Comparison of ENCODE assay signal across 1 cellular context in the genomic region with DNA sequence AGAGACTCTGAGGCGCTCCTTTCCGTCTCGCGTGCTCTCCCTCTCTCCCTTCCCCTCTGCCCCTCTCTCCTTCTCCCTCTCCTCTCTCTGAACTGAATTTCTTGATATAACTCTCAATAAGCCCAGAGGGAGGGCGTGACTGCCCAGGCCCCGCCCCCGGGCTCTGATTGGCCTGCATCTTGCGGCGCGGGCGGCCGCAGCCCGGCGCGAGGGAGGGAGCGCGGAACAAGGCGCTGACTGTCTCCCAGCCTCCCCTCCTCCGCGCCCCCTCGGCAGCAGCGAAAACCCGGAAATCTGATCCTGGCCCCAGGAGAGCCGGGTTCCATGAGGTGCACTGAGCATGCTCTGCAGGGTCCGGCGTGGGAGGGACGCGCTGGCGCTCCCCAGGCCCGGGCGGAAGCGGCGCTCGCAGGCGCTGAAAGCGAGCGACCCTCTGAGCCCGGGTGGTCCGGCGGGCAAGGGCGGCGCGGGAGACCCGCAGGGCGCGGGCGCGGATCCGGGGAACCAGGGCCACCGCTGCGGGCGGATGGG.
TF ChIP-seq lines count a peak whose summit lies in the region.

Gene PCDH9 (minus strand): TSS at position 94 of the 531 bp plus-strand sequence. CDS start 1,896 bp downstream, outside the sequence.

TF ChIP-seq in HepG2, 621 proteins besides CTCF, POLR2A, EP300 and RAD21 (continued from another document and continues in another):
- no peak for TF ChIP-seq ZHX2 (IDR thresholded peaks at IDR 0.05; ENCODE audit: low read depth)
- no peak for TF ChIP-seq ZHX2 (CRISPR knock-in tag; IDR thresholded peaks at IDR 0.05; ENCODE audit: borderline replicate concordance)
- no peak for TF ChIP-seq TP53 (CRISPR knock-in tag; conservative IDR thresholded peaks at IDR 0.05)
- peak; percentile 73 for TF ChIP-seq XRCC5 (optimal IDR thresholded peaks at IDR 0.05; ENCODE audit: low read length)
- peak; percentile 53; the same call in 1 of the 2 replicates for TF ChIP-seq PHF21A (CRISPR knock-in tag; IDR thresholded peaks at IDR 0.05)
- TF ChIP-seq NFKB2 (CRISPR knock-in tag; IDR thresholded peaks at IDR 0.05; ENCODE audit: borderline replicate concordance) = peak; percentile 32; the same call in 1 of the 2 replicates
- no peak for TF ChIP-seq ZIK1 (CRISPR knock-in tag; IDR thresholded peaks at IDR 0.05; ENCODE audit: borderline replicate concordance, low read depth)
- TF ChIP-seq CHD2 (IDR thresholded peaks at IDR 0.05; ENCODE audit: low read depth, low read length) = no peak
- peak; percentile 74; the same call in 1 of the 2 replicates for TF ChIP-seq ZFY (CRISPR knock-in tag; IDR thresholded peaks at IDR 0.05)
- TF ChIP-seq NKX3-1 (CRISPR knock-in tag; IDR thresholded peaks at IDR 0.05) = peak; percentile 70; the same call in 1 of the 2 replicates
- TF ChIP-seq ZNF577 (CRISPR knock-in tag; IDR thresholded peaks at IDR 0.05; ENCODE audit: borderline replicate concordance, low read depth) = no peak
- TF ChIP-seq ZNF891 (CRISPR knock-in tag; IDR thresholded peaks at IDR 0.05) = no peak
- TF ChIP-seq IRF2 (CRISPR knock-in tag; IDR thresholded peaks at IDR 0.05) = peak; percentile 64
- TF ChIP-seq ZNF232 (CRISPR knock-in tag; IDR thresholded peaks at IDR 0.05; ENCODE audit: borderline replicate concordance) = no peak
- no peak for TF ChIP-seq ZSCAN5A (CRISPR knock-in tag; IDR thresholded peaks at IDR 0.05; ENCODE audit: borderline replicate concordance)
- peak; percentile 34; the same call in 1 of the 2 replicates for TF ChIP-seq ZSCAN21 (CRISPR knock-in tag; IDR thresholded peaks at IDR 0.05; ENCODE audit: borderline replicate concordance)
- TF ChIP-seq ZNF558 (CRISPR knock-in tag; IDR thresholded peaks at IDR 0.05; ENCODE audit: borderline replicate concordance) = no peak
- no peak for TF ChIP-seq ATF1 (CRISPR knock-in tag; IDR thresholded peaks at IDR 0.05)
- TF ChIP-seq ZNF605 (CRISPR knock-in tag; IDR thresholded peaks at IDR 0.05) = no peak
- peak; percentile 72; the same call in 1 of the 2 replicates for TF ChIP-seq ELF3 (CRISPR knock-in tag; IDR thresholded peaks at IDR 0.05)
- TF ChIP-seq MTA1 (CRISPR knock-in tag; IDR thresholded peaks at IDR 0.05; ENCODE audit: borderline replicate concordance) = no peak
- no peak; the same call in 1 of the 2 replicates for TF ChIP-seq WIZ (CRISPR knock-in tag; IDR thresholded peaks at IDR 0.05)
- no peak; the same call in 1 of the 2 replicates for TF ChIP-seq ZNF431 (CRISPR knock-in tag; IDR thresholded peaks at IDR 0.05; ENCODE audit: borderline replicate concordance, low read depth)
- TF ChIP-seq, protein P1, sequence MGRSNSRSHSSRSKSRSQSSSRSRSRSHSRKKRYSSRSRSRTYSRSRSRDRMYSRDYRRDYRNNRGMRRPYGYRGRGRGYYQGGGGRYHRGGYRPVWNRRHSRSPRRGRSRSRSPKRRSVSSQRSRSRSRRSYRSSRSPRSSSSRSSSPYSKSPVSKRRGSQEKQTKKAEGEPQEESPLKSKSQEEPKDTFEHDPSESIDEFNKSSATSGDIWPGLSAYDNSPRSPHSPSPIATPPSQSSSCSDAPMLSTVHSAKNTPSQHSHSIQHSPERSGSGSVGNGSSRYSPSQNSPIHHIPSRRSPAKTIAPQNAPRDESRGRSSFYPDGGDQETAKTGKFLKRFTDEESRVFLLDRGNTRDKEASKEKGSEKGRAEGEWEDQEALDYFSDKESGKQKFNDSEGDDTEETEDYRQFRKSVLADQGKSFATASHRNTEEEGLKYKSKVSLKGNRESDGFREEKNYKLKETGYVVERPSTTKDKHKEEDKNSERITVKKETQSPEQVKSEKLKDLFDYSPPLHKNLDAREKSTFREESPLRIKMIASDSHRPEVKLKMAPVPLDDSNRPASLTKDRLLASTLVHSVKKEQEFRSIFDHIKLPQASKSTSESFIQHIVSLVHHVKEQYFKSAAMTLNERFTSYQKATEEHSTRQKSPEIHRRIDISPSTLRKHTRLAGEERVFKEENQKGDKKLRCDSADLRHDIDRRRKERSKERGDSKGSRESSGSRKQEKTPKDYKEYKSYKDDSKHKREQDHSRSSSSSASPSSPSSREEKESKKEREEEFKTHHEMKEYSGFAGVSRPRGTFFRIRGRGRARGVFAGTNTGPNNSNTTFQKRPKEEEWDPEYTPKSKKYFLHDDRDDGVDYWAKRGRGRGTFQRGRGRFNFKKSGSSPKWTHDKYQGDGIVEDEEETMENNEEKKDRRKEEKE (IDR thresholded peaks at IDR 0.05) = no peak
- no peak for TF ChIP-seq CC2D1A (CRISPR knock-in tag; IDR thresholded peaks at IDR 0.05)
- TF ChIP-seq ZFP36 (IDR thresholded peaks at IDR 0.05; ENCODE audit: borderline replicate concordance, low read depth, low read length, partially characterized antibody) = no peak
- TF ChIP-seq ZNF234 (CRISPR knock-in tag; conservative IDR thresholded peaks at IDR 0.05) = no peak
- no peak for TF ChIP-seq NCOA1 (CRISPR knock-in tag; IDR thresholded peaks at IDR 0.05)
- no peak for TF ChIP-seq CREBL2 (CRISPR knock-in tag; IDR thresholded peaks at IDR 0.05; ENCODE audit: borderline replicate concordance)
- no peak for TF ChIP-seq ZNF251 (CRISPR knock-in tag; IDR thresholded peaks at IDR 0.05)
- no peak for TF ChIP-seq ZSCAN30 (CRISPR knock-in tag; IDR thresholded peaks at IDR 0.05)
- TF ChIP-seq ZFP1 (CRISPR knock-in tag; IDR thresholded peaks at IDR 0.05) = no peak
- no peak; the same call in 1 of the 2 replicates for TF ChIP-seq ZNF343 (CRISPR knock-in tag; IDR thresholded peaks at IDR 0.05)
- TF ChIP-seq ELF1 (CRISPR knock-in tag; IDR thresholded peaks at IDR 0.05) = peak; percentile 73
- TF ChIP-seq FLYWCH1 (CRISPR knock-in tag; IDR thresholded peaks at IDR 0.05) = no peak
- no peak for TF ChIP-seq ZNF7 (CRISPR knock-in tag; IDR thresholded peaks at IDR 0.05)
- TF ChIP-seq SRSF4 (IDR thresholded peaks at IDR 0.05; ENCODE audit: low read depth, low read length, poor library complexity, severe bottlenecking) = no peak
- TF ChIP-seq, protein P2, sequence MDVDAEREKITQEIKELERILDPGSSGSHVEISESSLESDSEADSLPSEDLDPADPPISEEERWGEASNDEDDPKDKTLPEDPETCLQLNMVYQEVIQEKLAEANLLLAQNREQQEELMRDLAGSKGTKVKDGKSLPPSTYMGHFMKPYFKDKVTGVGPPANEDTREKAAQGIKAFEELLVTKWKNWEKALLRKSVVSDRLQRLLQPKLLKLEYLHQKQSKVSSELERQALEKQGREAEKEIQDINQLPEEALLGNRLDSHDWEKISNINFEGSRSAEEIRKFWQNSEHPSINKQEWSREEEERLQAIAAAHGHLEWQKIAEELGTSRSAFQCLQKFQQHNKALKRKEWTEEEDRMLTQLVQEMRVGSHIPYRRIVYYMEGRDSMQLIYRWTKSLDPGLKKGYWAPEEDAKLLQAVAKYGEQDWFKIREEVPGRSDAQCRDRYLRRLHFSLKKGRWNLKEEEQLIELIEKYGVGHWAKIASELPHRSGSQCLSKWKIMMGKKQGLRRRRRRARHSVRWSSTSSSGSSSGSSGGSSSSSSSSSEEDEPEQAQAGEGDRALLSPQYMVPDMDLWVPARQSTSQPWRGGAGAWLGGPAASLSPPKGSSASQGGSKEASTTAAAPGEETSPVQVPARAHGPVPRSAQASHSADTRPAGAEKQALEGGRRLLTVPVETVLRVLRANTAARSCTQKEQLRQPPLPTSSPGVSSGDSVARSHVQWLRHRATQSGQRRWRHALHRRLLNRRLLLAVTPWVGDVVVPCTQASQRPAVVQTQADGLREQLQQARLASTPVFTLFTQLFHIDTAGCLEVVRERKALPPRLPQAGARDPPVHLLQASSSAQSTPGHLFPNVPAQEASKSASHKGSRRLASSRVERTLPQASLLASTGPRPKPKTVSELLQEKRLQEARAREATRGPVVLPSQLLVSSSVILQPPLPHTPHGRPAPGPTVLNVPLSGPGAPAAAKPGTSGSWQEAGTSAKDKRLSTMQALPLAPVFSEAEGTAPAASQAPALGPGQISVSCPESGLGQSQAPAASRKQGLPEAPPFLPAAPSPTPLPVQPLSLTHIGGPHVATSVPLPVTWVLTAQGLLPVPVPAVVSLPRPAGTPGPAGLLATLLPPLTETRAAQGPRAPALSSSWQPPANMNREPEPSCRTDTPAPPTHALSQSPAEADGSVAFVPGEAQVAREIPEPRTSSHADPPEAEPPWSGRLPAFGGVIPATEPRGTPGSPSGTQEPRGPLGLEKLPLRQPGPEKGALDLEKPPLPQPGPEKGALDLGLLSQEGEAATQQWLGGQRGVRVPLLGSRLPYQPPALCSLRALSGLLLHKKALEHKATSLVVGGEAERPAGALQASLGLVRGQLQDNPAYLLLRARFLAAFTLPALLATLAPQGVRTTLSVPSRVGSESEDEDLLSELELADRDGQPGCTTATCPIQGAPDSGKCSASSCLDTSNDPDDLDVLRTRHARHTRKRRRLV (CRISPR knock-in tag; IDR thresholded peaks at IDR 0.05) = no peak
- TF ChIP-seq MIER2 (CRISPR knock-in tag; IDR thresholded peaks at IDR 0.05) = peak; percentile 56
